Comparison of ENCODE assay signal across 20 cellular contexts in genomic region chr17:9195961-9196668, GRCh38.
DNase-seq lines count a peak whose midpoint lies in the region; ATAC-seq, FAIRE-seq and TF ChIP-seq lines count a peak whose summit lies in the region.
"Had no signal": no experiment of that assay in that cellular context is flagged by ENCODE, and none has a peak within 500 bp of the region (broad histone marks: within the 10 kb centered on the region; RNA-seq: fewer than 3 reads in every experiment).

No MANE protein-coding gene starts in this region.

- POLR2A ChIA-PET in PC-9 (lab: Charles Lee; ENCODE audit: unreplicated experiment), result interaction anchor here (0.6 kb wide), 2 partner anchors 20 to 22 kb away, joined by 3 to 4 read pairs; no protein-coding TSS in a partner anchor

- H3K27ac ChIP-seq in PC-9 (no peak overlapping the region), kidney (ENCODE audit: low read depth in 2 of 2, low read length in 2 of 2) (no peak overlapping the region), transverse colon (peak overlapping the region; percentile 17 to 50 (median 34))
- H3K27ac ChIP-seq: heart right ventricle, upper lobe of left lung had no signal

- no peak for TF ChIP-seq CTCF in PC-9 (conservative IDR thresholded peaks at IDR 0.05)
- no peak for TF ChIP-seq CTCF in kidney (IDR thresholded peaks at IDR 0.05; ENCODE audit: borderline replicate concordance, extremely low read depth, insufficient read depth)
- TF ChIP-seq CTCF in transverse colon (IDR thresholded peaks at IDR 0.05), result peak in 1 of 5 experiments; percentile 21

- FAIRE-seq in kidney (lab: Jason Lieb, UNC), result no peak
- FAIRE-seq: A204.1, GM12878 had no signal

- intact Hi-C loops in PC-9 (cut with micrococcal nuclease; ENCODE audit: unreplicated experiment) (loop anchor here (5.0 kb wide), 2 partner anchors 124 to 199 kb away; no protein-coding TSS in a partner anchor), kidney (cut with DNase I) (no loop called here), transverse colon (cut with DNase I; ENCODE audit: low total_unique reads) (no loop called here)

- TF ChIP-seq EP300 in transverse colon (IDR thresholded peaks at IDR 0.05; ENCODE audit: low read depth), result no peak

- H2AFZ ChIP-seq in PC-9, result no peak overlapping the region

- no TSS peak for BruUV-seq in PC-9 (replicated peaks; lab: Mats Ljungman, UMichigan)

- H3K4me1 ChIP-seq in PC-9 (replicated peaks; ENCODE audit: insufficient read depth) (peaks cover 14% of the 10 kb centered on the region), kidney (ENCODE audit: control insufficient read depth in 1 of 2, insufficient read depth in 1 of 2, low read depth in 1 of 2, low read length in 2 of 2) (no peaks in the 10 kb centered on the region), transverse colon (peaks cover 0 to 17% (median 11%) of the 10 kb centered on the region in 4 donors)
- H3K4me1 ChIP-seq: upper lobe of left lung had no signal

- no peaks in the 10 kb centered on the region for H3K9me3 ChIP-seq in PC-9 (ENCODE audit: insufficient read depth, low read depth)
- no peaks in the 10 kb centered on the region for H3K9me3 ChIP-seq in kidney (ENCODE audit: control insufficient read depth in 1 of 2, low read length in 2 of 2)
- H3K9me3 ChIP-seq in transverse colon, result no peaks in the 10 kb centered on the region
- H3K9me3 ChIP-seq: heart right ventricle, upper lobe of left lung had no signal

- H3K27me3 ChIP-seq in PC-9 (ENCODE audit: insufficient read depth, low read depth) (no peaks in the 10 kb centered on the region), transverse colon (no peaks in the 10 kb centered on the region)
- H3K27me3 ChIP-seq: heart right ventricle, upper lobe of left lung had no signal

- CTCF ChIA-PET in PC-9 (lab: Charles Lee), result interaction anchor here (0.6 to 0.9 kb wide), 2 partner anchors 81 to 150 kb away, joined by 3 to 4 read pairs; no protein-coding TSS in a partner anchor

- no peak overlapping the region for H3K9ac ChIP-seq in kidney (ENCODE audit: low read length in 2 of 2)

- TF ChIP-seq POLR2A in transverse colon (IDR thresholded peaks at IDR 0.05), result no peak

- no peaks in the 10 kb centered on the region for H4K20me1 ChIP-seq in PC-9 (ENCODE audit: insufficient read depth)

- H3K9me2 ChIP-seq in PC-9 (ENCODE audit: insufficient read depth), result no peaks in the 10 kb centered on the region

- H3K36me3 ChIP-seq in PC-9 (ENCODE audit: low read depth), result no peaks in the 10 kb centered on the region
- no peaks in the 10 kb centered on the region for H3K36me3 ChIP-seq in kidney (ENCODE audit: control insufficient read depth in 1 of 2, insufficient read depth in 2 of 2, low read length in 2 of 2)
- H3K36me3 ChIP-seq in transverse colon, result no peaks in the 10 kb centered on the region
- H3K36me3 ChIP-seq: heart right ventricle, upper lobe of left lung had no signal

- H3K4me2 ChIP-seq in PC-9, result peak overlapping the region; percentile 33

- H3F3A ChIP-seq in PC-9 (ENCODE audit: insufficient read depth, low read depth), result peaks cover 10% of the 10 kb centered on the region; the same call in 1 of the 2 replicates

- in situ Hi-C loops in transverse colon (cut with MboI; ENCODE audit: low pct_ligation_motif_present in 1 of 4, low pct_unique_long_range_greater_than_20kb in 1 of 4, low sequenced_read_pairs in 3 of 4), result no loop called here

- no peak for ATAC-seq in GM21723 (IDR thresholded peaks at IDR 0.05; ENCODE audit: unreplicated experiment)
- ATAC-seq: activated CD4-positive, alpha-beta T cell treated with anti-CD3 and anti-CD28 coated beads for 36 hours; GM12878; heart right ventricle had no signal

- H3K4me3 ChIP-seq in PC-9 (no peak overlapping the region), kidney (ENCODE audit: low read length in 2 of 2) (no peak overlapping the region), transverse colon (no peak overlapping the region)
- H3K4me3 ChIP-seq: GM12878, heart right ventricle, lung, upper lobe of left lung had no signal

- no peaks in the 10 kb centered on the region for H3K79me2 ChIP-seq in PC-9 (ENCODE audit: low read depth)

- 55% methylated on average over 10 of the region's 10 CpGs; no CpG with 5 or more reads in 1 of the 2 donors for WGBS in transverse colon (ENCODE audit: low coverage in 1 of 2), 2 donors

- peak; percentile 37 for DNase-seq in SIG-M5 treated with dmso at 0.1 percent for 504 hours (lab: John Stamatoyannopoulos, UW; ENCODE audit: unreplicated experiment)
- no peak for DNase-seq in SIG-M5 (lab: John Stamatoyannopoulos, UW)
- peak; percentile 62 to 83 for DNase-seq in PC-9
- peak; percentile 53 for DNase-seq in kidney
- DNase-seq in transverse colon, result peak; percentile 57
- DNase-seq in dermis blood vessel endothelial cell, result no peak
- no peak for DNase-seq in activated CD8-positive, alpha-beta memory T cell treated with anti-CD3 and anti-CD28 coated beads for 24 hours
- DNase-seq: activated CD4-positive, alpha-beta T cell treated with anti-CD3 and anti-CD28 coated beads for 36 hours; activated T-cell treated with anti-CD3 and anti-CD28 coated beads, Interleukin-2, amount 50 U/mL, for 48 hours; aorta; DMS79 treated with DMSO at 0.1 percent for 48 hours; effector CD8-positive, alpha-beta T cell; GOT3; heart right ventricle; NCI-H774 had no signal

Comparison
In these comparisons a context has a peak if more than half of its experiments do, and no peak if none do; other contexts are left out.
1. DNase-seq: peak in SIG-M5 treated with dmso at 0.1 percent for 504 hours (single experiment), PC-9 (2 of 2), kidney (single experiment) and transverse colon (single experiment); none in SIG-M5 (single experiment), dermis blood vessel endothelial cell (single experiment) and activated CD8-positive, alpha-beta memory T cell treated with anti-CD3 and anti-CD28 coated beads for 24 hours (single experiment).
2. H3K27ac ChIP-seq: peak in transverse colon (4 of 4); none in PC-9 (single experiment) and kidney (0 of 2).